ENCODE assay signal across 10 cellular contexts in the genomic region with DNA sequence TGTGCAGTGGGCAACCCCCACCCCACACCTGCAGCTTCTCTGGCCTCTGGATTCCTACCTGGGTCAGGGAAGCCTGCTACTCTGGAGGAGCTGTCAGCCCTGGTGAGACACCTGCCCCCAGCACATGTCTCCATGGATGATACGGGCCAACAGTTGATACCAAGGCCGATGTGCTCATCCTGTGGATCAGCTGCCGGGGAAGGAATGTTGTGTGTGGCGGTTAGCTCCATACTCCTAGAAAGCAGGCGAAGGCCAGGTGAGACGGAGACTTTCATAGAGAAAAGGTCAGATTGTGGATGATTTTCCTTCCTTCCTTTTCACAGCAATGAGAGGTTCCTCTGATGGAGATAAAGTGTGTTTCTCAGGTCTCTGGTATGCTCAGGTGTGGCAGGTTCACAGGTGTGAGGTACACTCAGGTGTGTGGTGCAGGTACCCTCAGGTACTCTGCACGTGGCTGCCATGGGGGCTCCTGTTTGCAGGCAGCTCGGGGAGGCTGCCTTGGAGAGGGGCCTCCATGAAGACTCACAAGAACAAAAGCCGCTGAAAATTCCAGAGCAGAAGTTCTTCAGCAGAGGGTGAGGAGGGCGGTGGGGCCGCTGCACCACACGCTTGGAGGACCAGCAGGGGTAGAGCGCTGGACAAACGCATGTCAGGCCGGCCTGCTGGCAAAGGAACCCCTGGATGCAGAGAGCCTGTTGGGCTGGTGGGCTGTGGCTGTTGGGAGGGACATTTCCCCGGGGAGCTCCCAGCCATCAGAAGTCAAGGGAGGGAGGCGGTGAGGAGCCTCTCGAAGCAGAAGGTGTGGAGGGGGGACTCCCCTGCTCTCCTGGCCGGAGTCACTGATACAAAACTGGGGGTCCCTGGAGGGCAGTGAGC. TPM values are rescaled to one million over a fixed set of nuclear protein-coding genes. Genes with fewer than 3 reads are reported as not detected.
DNase-seq lines count a peak whose midpoint lies in the region; ATAC-seq and TF ChIP-seq lines count a peak whose summit lies in the region.
"Had no signal": no experiment of that assay in that cellular context is flagged by ENCODE, and none has a peak within 500 bp of the region (broad histone marks: within the 10 kb centered on the region; RNA-seq: fewer than 3 reads in every experiment).

No MANE protein-coding gene starts in this region.

- no peak overlapping the region for H3K4me3 Mint-ChIP-seq in brain
- H3K4me3 Mint-ChIP-seq: CD4-positive, CD25-positive, alpha-beta regulatory T cell had no signal

- peaks cover 0 to 5% (median 0%) of the 10 kb centered on the region in 5 experiments for H3K9me3 Mint-ChIP-seq in brain
- H3K9me3 Mint-ChIP-seq: CD4-positive, CD25-positive, alpha-beta regulatory T cell had no signal

- TF ChIP-seq CTCF in GM13976 (IDR thresholded peaks at IDR 0.05; ENCODE audit: borderline replicate concordance, control extremely low read depth, extremely low read depth, insufficient read depth, missing control alignments): no peak
- no peak for TF ChIP-seq CTCF in brain (conservative IDR thresholded peaks at IDR 0.05)

- peaks cover 30% of the 10 kb centered on the region for H3K27me3 Mint-ChIP-seq in brain

- DNase-seq in GM13976 (ENCODE audit: low spot score): peak; percentile 78
- DNase-seq in stimulated activated CD4-positive, alpha-beta T cell treated with anti-CD3 and anti-CD28 coated beads, Interleukin-2, amount 100 ng/mL, for 24 hours: no peak
- DNase-seq in NCI-H446 treated with DMSO at 0.1 percent for 48 hours (lab: John Stamatoyannopoulos, UW): no peak
- DNase-seq: activated CD4-positive, alpha-beta T cell treated with anti-CD3 and anti-CD28 coated beads, Interleukin-2, amount 50 U/mL, for 4 hours had no signal

- peaks cover 10% of the 10 kb centered on the region for H3K4me1 Mint-ChIP-seq in brain

- H3K36me3 Mint-ChIP-seq in brain: peaks cover 10% of the 10 kb centered on the region

- H3K27ac Mint-ChIP-seq in brain: peak overlapping the region in 3 of 5 experiments; percentile 21 to 63 (median 63)

- peak; percentile 7 for ATAC-seq in GM21381 (IDR thresholded peaks at IDR 0.05; ENCODE audit: unreplicated experiment)
- ATAC-seq in HG03103 (IDR thresholded peaks at IDR 0.05; ENCODE audit: low read depth, unreplicated experiment): peak; percentile 4
- no peak for ATAC-seq in HG03378 (IDR thresholded peaks at IDR 0.05; ENCODE audit: unreplicated experiment)
- no peak for ATAC-seq in GM18520 (IDR thresholded peaks at IDR 0.05; ENCODE audit: unreplicated experiment)

- in situ Hi-C loops in GM13976 (cut with MboI; ENCODE audit: low sequenced_read_pairs, unreplicated experiment): loop anchor here (10.0 kb wide), 1 partner anchor 118 kb away; no protein-coding TSS in a partner anchor

RNA-seq across cellular contexts. Expression of a gene that starts 5.1 kb away (rescaled TPM):
- 3.0 TPM for polyA plus RNA-seq in brain (ENCODE audit: insufficient read depth, low read depth, low replicate concordance)

RNA-seq across cellular contexts. Expression of a gene that starts 45.0 kb away (rescaled TPM):
- 163 TPM for polyA plus RNA-seq in brain (ENCODE audit: insufficient read depth, low read depth, low replicate concordance)

Comparison
In these comparisons a context has a peak if more than half of its experiments do, and no peak if none do; other contexts are left out.
1. ATAC-seq: peak in GM21381 (single experiment) and HG03103 (single experiment); none in HG03378 (single experiment) and GM18520 (single experiment).